In the genomic region with DNA sequence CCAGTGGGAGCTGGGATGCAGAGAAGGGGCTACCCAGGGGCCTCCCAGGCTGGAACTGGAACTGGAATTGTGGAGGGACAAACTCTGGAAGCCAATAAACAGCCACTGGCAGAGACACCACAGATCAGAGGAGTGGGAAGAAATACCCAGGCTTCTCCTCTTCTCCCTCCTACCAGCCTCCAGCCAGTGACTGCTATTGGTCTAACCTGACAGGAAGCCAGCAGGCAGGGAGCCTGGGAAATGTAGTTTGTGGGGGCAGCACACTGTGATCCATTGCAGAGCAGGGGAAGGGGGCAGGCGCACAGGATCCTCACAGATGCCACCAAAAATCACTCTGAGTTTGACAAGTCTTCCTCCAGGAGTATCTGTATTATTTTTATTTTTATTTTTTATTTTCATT, we compare ENCODE assay signal across 8 cellular contexts. TPM values are rescaled to one million over a fixed set of nuclear protein-coding genes. Genes with fewer than 3 reads are reported as not detected.
DNase-seq lines count a peak whose midpoint lies in the region; FAIRE-seq and TF ChIP-seq lines count a peak whose summit lies in the region.

No MANE protein-coding gene starts in this region.

- no peak for TF ChIP-seq POLR2A in GM12892 (IDR thresholded peaks at IDR 0.05; ENCODE audit: low read depth, low read length)

- no peak overlapping the region for H3K4me3 ChIP-seq in epithelial cell of esophagus (ENCODE audit: low read length)

- DNase-seq in Ammon's horn (ENCODE audit: low spot score) (peak; percentile 57), GM12892 (ENCODE audit: insufficient read length) (no peak), NCI-H526 treated with DMSO at 0.1 percent for 48 hours (lab: John Stamatoyannopoulos, UW) (peak; percentile 38), epithelial cell of esophagus (ENCODE audit: low read depth) (peak; percentile 21), SKM-1 treated with dmso at 0.1 percent for 144 hours (lab: John Stamatoyannopoulos, UW; ENCODE audit: unreplicated experiment) (no peak), NK-92 (lab: John Stamatoyannopoulos, UW; ENCODE audit: unreplicated experiment) (no peak), DMS114 treated with DMSO at 0.1 percent for 48 hours (lab: John Stamatoyannopoulos, UW; ENCODE audit: unreplicated experiment) (no peak)
- DNase-seq in activated T-cell treated with anti-CD3 and anti-CD28 coated beads, Interleukin-2, amount 50 U/mL, for 1 hour = no peak

- FAIRE-seq in GM12892 (lab: Jason Lieb, UNC) = peak; percentile 72

- no peak for TF ChIP-seq CTCF in epithelial cell of esophagus (IDR thresholded peaks at IDR 0.05; ENCODE audit: insufficient read depth, low read depth, low read length, missing control alignments)

RNA-seq across cellular contexts. Expression of a gene that starts 12.1 kb away (rescaled TPM):
- not detected for polyA plus RNA-seq in GM12892 (2012; ENCODE audit: missing spikeins)

RNA-seq across cellular contexts. Expression of a gene that starts 26.9 kb away (rescaled TPM):
- polyA plus RNA-seq in GM12892 (2012; ENCODE audit: missing spikeins) = 19.7 TPM

Comparison
In these comparisons a context has a peak if more than half of its experiments do, and no peak if none do; other contexts are left out.
1. DNase-seq: peak in Ammon's horn (single experiment), NCI-H526 treated with DMSO at 0.1 percent for 48 hours (single experiment) and epithelial cell of esophagus (single experiment); none in GM12892 (single experiment), SKM-1 treated with dmso at 0.1 percent for 144 hours (single experiment), NK-92 (single experiment), DMS114 treated with DMSO at 0.1 percent for 48 hours (single experiment) and activated T-cell treated with anti-CD3 and anti-CD28 coated beads, Interleukin-2, amount 50 U/mL, for 1 hour (single experiment).